ENCODE assay signal across 17 cellular contexts in the genomic region with DNA sequence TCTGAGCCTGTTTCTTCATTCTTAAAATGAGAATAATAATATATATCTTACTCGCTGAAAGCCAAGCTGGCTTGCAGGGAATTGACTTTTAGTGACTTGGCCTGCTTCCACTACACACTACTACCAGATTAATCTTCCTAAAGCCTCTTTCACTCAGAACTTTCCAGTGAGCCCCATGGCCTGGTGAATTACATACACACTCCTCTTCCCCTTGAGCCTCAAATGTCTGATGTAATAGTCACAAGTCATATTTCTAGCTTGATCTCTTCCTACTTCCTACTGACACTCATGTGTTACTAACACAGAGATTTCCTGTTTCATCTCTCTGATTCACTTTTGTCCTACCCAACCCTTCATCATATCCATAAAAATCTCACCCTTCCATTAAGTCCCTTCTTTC.
DNase-seq lines count a peak whose midpoint lies in the region; ATAC-seq and TF ChIP-seq lines count a peak whose summit lies in the region.
"Had no signal": no experiment of that assay in that cellular context is flagged by ENCODE, and none has a peak within 500 bp of the region (broad histone marks: within the 10 kb centered on the region; RNA-seq: fewer than 3 reads in every experiment).

No MANE protein-coding gene starts in this region.

- H3K79me2 ChIP-seq in OCI-LY1 (ENCODE audit: insufficient read depth, low read length), result no peaks in the 10 kb centered on the region

- no peaks in the 10 kb centered on the region for H3K9me3 ChIP-seq in OCI-LY1 (ENCODE audit: low read length)
- H3K9me3 ChIP-seq: vagina had no signal

- H3K4me1 ChIP-seq in OCI-LY1 (ENCODE audit: insufficient read depth, low read length, severe bottlenecking), result peaks cover 90% of the 10 kb centered on the region
- H3K4me1 ChIP-seq: vagina had no signal

- H3K4me3 ChIP-seq in OCI-LY1 (ENCODE audit: low read depth, low read length, poor library complexity, severe bottlenecking), result no peak overlapping the region
- H3K4me3 ChIP-seq: skin epidermis, vagina had no signal

- H2AFZ ChIP-seq in OCI-LY1 (ENCODE audit: low read length), result peak overlapping the region; percentile 1; the same call in 1 of the 2 replicates

- DNase-seq in AG08396 (ENCODE audit: low spot score), result peak; percentile 4
- no peak for DNase-seq in caudate nucleus (lab: John Stamatoyannopoulos, UW)
- DNase-seq in kidney tubule cell (ENCODE audit: low spot score), result peak; percentile 84
- no peak for DNase-seq in stimulated activated CD4-positive, alpha-beta T cell treated with anti-CD3 and anti-CD28 coated beads, Interleukin-15, amount 100 ng/mL, for 24 hours
- no peak for DNase-seq in SHP77 treated with DMSO at 0.1 percent for 48 hours (lab: John Stamatoyannopoulos, UW)
- DNase-seq in activated naive CD4-positive, alpha-beta T cell treated with anti-CD3 and anti-CD28 coated beads, Interleukin-2, amount 50 U/mL, for 16 hours, result no peak
- DNase-seq: activated CD4-positive, alpha-beta T cell treated with anti-CD3 and anti-CD28 coated beads, Interleukin-2, amount 10 ng/mL, durations not matched to agents 7 days and 5 days; activated T-cell treated with anti-CD3 and anti-CD28 coated beads, Interleukin-2, amount 50 U/mL, for 4 hours; CD8-positive, alpha-beta memory T cell; GF-D8; NCI-H146; NCI-H524; stimulated activated naive CD4-positive, alpha-beta T cell had no signal

- no peaks in the 10 kb centered on the region for H3K9me2 ChIP-seq in OCI-LY1 (ENCODE audit: low read depth, low read length)

- H3K27ac ChIP-seq in OCI-LY1 (ENCODE audit: low read depth, low read length, poor library complexity, severe bottlenecking) (peak overlapping the region; percentile 57), caudate nucleus (ENCODE audit: low read depth, low read length) (peak overlapping the region; percentile 68)
- H3K27ac ChIP-seq: skin epidermis, vagina had no signal

- H3K36me3 ChIP-seq in OCI-LY1 (ENCODE audit: insufficient read depth, low read length), result no peaks in the 10 kb centered on the region
- H3K36me3 ChIP-seq: vagina had no signal

- H3F3A ChIP-seq in OCI-LY1 (ENCODE audit: insufficient read depth, low read length), result no peaks in the 10 kb centered on the region

- peak overlapping the region; percentile 22; the same call in 1 of the 2 replicates for H3K9ac ChIP-seq in OCI-LY1 (ENCODE audit: low read length)

- H3K4me2 ChIP-seq in OCI-LY1 (ENCODE audit: low read length), result peak overlapping the region; percentile 10; the same call in 1 of the 2 replicates

- no peak for TF ChIP-seq CTCF in OCI-LY1 (IDR thresholded peaks at IDR 0.05; ENCODE audit: low read length)

- ATAC-seq in GM19467 (IDR thresholded peaks at IDR 0.05; ENCODE audit: unreplicated experiment), result no peak
- ATAC-seq: activated T-cell treated with anti-CD3 and anti-CD28 coated beads, Interleukin-2, amount 50 U/mL, for 4 hours had no signal

- H3K27me3 ChIP-seq in OCI-LY1 (ENCODE audit: insufficient read depth, low read length), result no peaks in the 10 kb centered on the region
- H3K27me3 ChIP-seq: vagina had no signal

- H4K20me1 ChIP-seq in OCI-LY1 (ENCODE audit: insufficient read depth, low read length), result no peaks in the 10 kb centered on the region

Comparison
In these comparisons a context has a peak if more than half of its experiments do, and no peak if none do; other contexts are left out.
1. DNase-seq: peak in AG08396 (single experiment) and kidney tubule cell (single experiment); none in caudate nucleus (0 of 61), stimulated activated CD4-positive, alpha-beta T cell treated with anti-CD3 and anti-CD28 coated beads, Interleukin-15, amount 100 ng/mL, for 24 hours (single experiment), SHP77 treated with DMSO at 0.1 percent for 48 hours (single experiment) and activated naive CD4-positive, alpha-beta T cell treated with anti-CD3 and anti-CD28 coated beads, Interleukin-2, amount 50 U/mL, for 16 hours (single experiment).